9 cellular contexts compared by ENCODE assay signal in genomic region chr1:89198081-89198480, GRCh38. TPM values are rescaled to one million over a fixed set of nuclear protein-coding genes. Genes with fewer than 3 reads are reported as not detected.
DNase-seq lines count a peak whose midpoint lies in the region; TF ChIP-seq lines count a peak whose summit lies in the region.
"Had no signal": no experiment of that assay in that cellular context is flagged by ENCODE, and none has a peak within 500 bp of the region (broad histone marks: within the 10 kb centered on the region; RNA-seq: fewer than 3 reads in every experiment).

No MANE protein-coding gene starts in this region.

- H2AFZ ChIP-seq in fibroblast of lung (ENCODE audit: low read length) = peak overlapping the region; percentile 61

- H3K4me3 ChIP-seq in fibroblast of lung (replicated peaks in 1 of 4; ENCODE audit: control extremely low read depth in 1 of 4, insufficient read depth in 1 of 4, low read depth in 3 of 4, low read length in 4 of 4) = peak overlapping the region; percentile 37 to 66 (median 50)

- no peaks in the 10 kb centered on the region for H3K4me1 ChIP-seq in fibroblast of lung (ENCODE audit: control insufficient read depth, extremely low read depth, insufficient read depth, low read length)

- H4K20me1 ChIP-seq in fibroblast of lung (ENCODE audit: control insufficient read depth, extremely low read depth, insufficient read depth, low read length) = no peaks in the 10 kb centered on the region

- no peaks in the 10 kb centered on the region for H3K79me2 ChIP-seq in fibroblast of lung (ENCODE audit: control insufficient read depth, insufficient read depth, low read length)

- no peak for TF ChIP-seq CTCF in fibroblast of lung (conservative IDR thresholded peaks at IDR 0.05 in 1 of 2, IDR thresholded peaks at IDR 0.05 in 1 of 2; ENCODE audit: low read depth in 1 of 2, low read length in 2 of 2)

- no peaks in the 10 kb centered on the region for H3K27me3 ChIP-seq in fibroblast of lung (ENCODE audit: control insufficient read depth, insufficient read depth, low read length)

- no peaks in the 10 kb centered on the region for H3K9me3 ChIP-seq in fibroblast of lung (ENCODE audit: control insufficient read depth, insufficient read depth, low read depth, low read length)

- no peak overlapping the region for H3K9ac ChIP-seq in fibroblast of lung (ENCODE audit: insufficient read depth, low read length)

- no peaks in the 10 kb centered on the region for H3K36me3 ChIP-seq in fibroblast of lung (ENCODE audit: control insufficient read depth, insufficient read depth, low read length)

- DNase-seq in EL (peak; percentile 3), UCSD-AML1 (lab: John Stamatoyannopoulos, UW; ENCODE audit: unreplicated experiment) (peak; percentile 34), fibroblast of lung (ENCODE audit: low read depth in 2 of 2) (no peak), retina (peak; percentile 31), DMS53 (lab: John Stamatoyannopoulos, UW) (no peak), hippocampal formation (lab: John Stamatoyannopoulos, UW) (no peak), midbrain (lab: John Stamatoyannopoulos, UW) (no peak)
- no peak for DNase-seq in stimulated activated naive CD4-positive, alpha-beta T cell (lab: John Stamatoyannopoulos, UW)

- H3K27ac ChIP-seq in fibroblast of lung (ENCODE audit: insufficient read depth, low read length) = no peak overlapping the region

- peak overlapping the region; percentile 61 for H3K4me2 ChIP-seq in fibroblast of lung (ENCODE audit: extremely low read depth, insufficient read depth, low read length)

RNA-seq across cellular contexts. Expression of gene GBP4, which starts 0.7 kb away (rescaled TPM):
- total RNA-seq in fibroblast of lung = 0.50 and 0.77 TPM in 2 replicates
- 0.40 and 1.3 TPM in 2 replicates for polyA plus RNA-seq in fibroblast of lung
- 0.20 and 0.86 TPM in 2 replicates for polyA plus RNA-seq in fibroblast of lung (2012)
- 0.47 and 1.6 TPM in 2 replicates for polyA minus RNA-seq in fibroblast of lung (ENCODE audit: low replicate concordance)

RNA-seq across cellular contexts. Expression of gene GBP7, which starts 22.3 kb away (rescaled TPM):
- total RNA-seq in fibroblast of lung = not detected in 2 replicates
- polyA plus RNA-seq in fibroblast of lung = not detected in 2 replicates
- polyA plus RNA-seq in fibroblast of lung (2012) = not detected in 2 replicates
- not detected in 2 replicates for polyA minus RNA-seq in fibroblast of lung (ENCODE audit: low replicate concordance)
- total RNA-seq: bronchial epithelial cell had no signal

Comparison
In these comparisons a context has a peak if more than half of its experiments do, and no peak if none do; other contexts are left out.
1. DNase-seq: peak in EL (single experiment), UCSD-AML1 (single experiment) and retina (single experiment); none in fibroblast of lung (0 of 2), DMS53 (single experiment), hippocampal formation (0 of 2), stimulated activated naive CD4-positive, alpha-beta T cell (0 of 6) and midbrain (single experiment).